27 cellular contexts compared by ENCODE assay signal in genomic region chr18:8926464-8926863, GRCh38.
"Had no signal": no experiment of that assay in that cellular context is flagged by ENCODE, and none has a peak within 500 bp of the region (broad histone marks: within the 10 kb centered on the region; RNA-seq: fewer than 3 reads in every experiment).

No MANE protein-coding gene starts in this region.

- H3K4me3 ChIP-seq: hepatocyte, left ventricle myocardium inferior, lung, neural progenitor cell, right atrium auricular region, skin epidermis, stomach, testis, thyroid gland, upper lobe of right lung had no signal

- H2AFZ ChIP-seq: hepatocyte, neural progenitor cell, parathyroid adenoma had no signal

- H3K4me1 ChIP-seq: left ventricle myocardium inferior, neural progenitor cell, right atrium auricular region, stomach, testis, thyroid gland, upper lobe of right lung had no signal

- H3K79me2 ChIP-seq: hepatocyte, parathyroid adenoma had no signal

- DNase-seq: islet precursor cell; left ventricle myocardium inferior; mesendoderm; naive B cell; natural killer cell; nephron progenitor cell; occipital lobe; stimulated activated CD4-positive, alpha-beta T cell treated with anti-CD3 and anti-CD28 coated beads, Interleukin-12 subunit alpha, Interleukin-12 subunit beta, amount 100 ng/mL, for 4 hours; stimulated activated CD4-positive, alpha-beta T cell treated with anti-CD3 and anti-CD28 coated beads, Interleukin-15, amount 100 ng/mL, for 24 hours; stimulated activated CD4-positive, alpha-beta T cell treated with anti-CD3 and anti-CD28 coated beads, Interleukin-2, amount 100 ng/mL, for 24 hours; stimulated activated CD4-positive, alpha-beta T cell treated with anti-CD3 and anti-CD28 coated beads, Interleukin-4, amount 100 ng/mL, for 1 hour; stimulated activated naive B cell treated with anti-CD40 and anti-IgM and Interleukin-4, amounts not matched to agents 10 μg/mL and 1 μg/mL and 100 μg/mL, for 72 hours; stimulated activated naive CD8-positive, alpha-beta T cell treated with anti-CD3 and anti-CD28 coated beads, Interleukin-15, Interleukin-2, amounts not matched to agents 100 U/mL and 50 U/mL, for 24 hours; stomach; testis; thyroid gland; trophoblast cell; upper lobe of right lung had no signal

- H3K9ac ChIP-seq: neural progenitor cell, parathyroid adenoma had no signal

- H3K27me3 ChIP-seq: hepatocyte, neural progenitor cell, neutrophil, right atrium auricular region, stomach, testis, thyroid gland, upper lobe of right lung had no signal

- H3K4me2 ChIP-seq: hepatocyte, neural progenitor cell had no signal

- H3K36me3 ChIP-seq: left ventricle myocardium inferior, neural progenitor cell, neutrophil, right atrium auricular region, stomach, thyroid gland, upper lobe of right lung had no signal

- H3K9me3 ChIP-seq: testis, thyroid gland had no signal

- ATAC-seq: natural killer cell; sciatic nerve; stimulated activated naive B cell treated with anti-CD40 and anti-IgM and Interleukin-4, amounts not matched to agents 10 μg/mL and 1 μg/mL and 100 μg/mL, for 72 hours; stimulated activated naive CD8-positive, alpha-beta T cell treated with anti-CD3 and anti-CD28 coated beads, Interleukin-15, Interleukin-2, amounts not matched to agents 100 U/mL and 50 U/mL, for 24 hours; upper lobe of right lung had no signal

- FAIRE-seq: urothelium cell line had no signal

- H3K27ac ChIP-seq: hepatocyte, left ventricle myocardium inferior, neural progenitor cell, neutrophil, parathyroid adenoma, right atrium auricular region, skin epidermis, stomach, testis, thyroid gland, upper lobe of right lung had no signal
